Comparison of ENCODE assay signal across 1 cellular context in genomic region chr11:73597956-73598718, GRCh38.
TF ChIP-seq lines count a peak whose summit lies in the region.

Gene FAM168A (minus strand): TSS chr11:73598112. CDS start chr11:73468474, 129,638 bp downstream.

TF ChIP-seq in HEK293, 187 proteins besides CTCF, POLR2A, EP300 and RAD21 (continued from another document and continues in another):
- TF ChIP-seq ZNF677 (tag by site-specific recombination; IDR thresholded peaks at IDR 0.05) (no peak), MZF1 (tag by site-specific recombination; IDR thresholded peaks at IDR 0.05; ENCODE audit: borderline replicate concordance) (no peak; the same call in 1 of the 2 replicates), GFI1B (tag by site-specific recombination; IDR thresholded peaks at IDR 0.05) (no peak), GLIS2 (tag by site-specific recombination; IDR thresholded peaks at IDR 0.05) (peak; percentile 90), ZNF114 (tag by site-specific recombination; IDR thresholded peaks at IDR 0.05) (no peak), BCL6B (tag by site-specific recombination; IDR thresholded peaks at IDR 0.05) (no peak), ZSCAN16 (tag by site-specific recombination; IDR thresholded peaks at IDR 0.05) (no peak), ZBTB10 (tag by site-specific recombination; IDR thresholded peaks at IDR 0.05) (peak; percentile 61; the same call in 1 of the 2 replicates), YY1 (tag by site-specific recombination; IDR thresholded peaks at IDR 0.05) (peak; percentile 63; the same call in 1 of the 2 replicates), ZNF37A (tag by site-specific recombination; IDR thresholded peaks at IDR 0.05) (no peak), ZNF394 (tag by site-specific recombination; IDR thresholded peaks at IDR 0.05; ENCODE audit: borderline replicate concordance) (no peak), ZNF426 (tag by site-specific recombination; IDR thresholded peaks at IDR 0.05) (no peak), WT1 (tag by site-specific recombination; IDR thresholded peaks at IDR 0.05) (peak; percentile 21; the same call in 1 of the 2 replicates), ZNF843 (tag by site-specific recombination; IDR thresholded peaks at IDR 0.05) (peak; percentile 53; the same call in 1 of the 2 replicates), ZNF521 (tag by site-specific recombination; IDR thresholded peaks at IDR 0.05) (no peak), ZNF510 (tag by site-specific recombination; IDR thresholded peaks at IDR 0.05; ENCODE audit: insufficient replicate concordance) (no peak), ZBTB44 (tag by site-specific recombination; IDR thresholded peaks at IDR 0.05) (no peak), ZNF473 (tag by site-specific recombination; IDR thresholded peaks at IDR 0.05) (no peak), ZFHX2 (tag by site-specific recombination; conservative IDR thresholded peaks at IDR 0.05) (peak; percentile 88), ZNF362 (tag by site-specific recombination; IDR thresholded peaks at IDR 0.05) (no peak), ZNF48 (tag by site-specific recombination; IDR thresholded peaks at IDR 0.05) (no peak), HOXC10 (CRISPR knock-in tag; IDR thresholded peaks at IDR 0.05) (no peak), ZFP41 (tag by site-specific recombination; IDR thresholded peaks at IDR 0.05; ENCODE audit: borderline replicate concordance) (no peak), PATZ1 (tag by site-specific recombination; IDR thresholded peaks at IDR 0.05) (peak; percentile 95), GLI2 (tag by site-specific recombination; IDR thresholded peaks at IDR 0.05; ENCODE audit: borderline replicate concordance, low read depth) (no peak), ZNF274 (IDR thresholded peaks at IDR 0.05; ENCODE audit: low read length) (no peak), ZNF274 (tag by site-specific recombination; IDR thresholded peaks at IDR 0.05; ENCODE audit: borderline replicate concordance) (no peak), ZNF19 (tag by site-specific recombination; IDR thresholded peaks at IDR 0.05; ENCODE audit: low read depth) (no peak), ZNF621 (tag by site-specific recombination; IDR thresholded peaks at IDR 0.05) (no peak), ZNF792 (tag by site-specific recombination; IDR thresholded peaks at IDR 0.05) (no peak), ZNF280D (tag by site-specific recombination; IDR thresholded peaks at IDR 0.05) (no peak), ZFP3 (tag by site-specific recombination; IDR thresholded peaks at IDR 0.05; ENCODE audit: low read depth) (peak; percentile 69; the same call in 1 of the 2 replicates), KLF7 (tag by site-specific recombination; IDR thresholded peaks at IDR 0.05; ENCODE audit: borderline replicate concordance) (peak; percentile 98), RBAK (tag by site-specific recombination; IDR thresholded peaks at IDR 0.05) (no peak), ZSCAN18 (tag by site-specific recombination; IDR thresholded peaks at IDR 0.05) (no peak), AEBP2 (tag by site-specific recombination; IDR thresholded peaks at IDR 0.05; ENCODE audit: borderline replicate concordance) (no peak), ZNF560 (tag by site-specific recombination; IDR thresholded peaks at IDR 0.05; ENCODE audit: borderline replicate concordance) (no peak), YY2 (tag by site-specific recombination; IDR thresholded peaks at IDR 0.05) (peak; percentile 37; the same call in 1 of the 2 replicates), TCF7L2 (IDR thresholded peaks at IDR 0.05; ENCODE audit: borderline replicate concordance, low read depth, low read length) (no peak), ZNF354C (tag by site-specific recombination; IDR thresholded peaks at IDR 0.05; ENCODE audit: borderline replicate concordance, low read depth) (no peak), ZNF423 (tag by site-specific recombination; IDR thresholded peaks at IDR 0.05) (peak; percentile 39; the same call in 1 of the 2 replicates), EGR2 (tag by site-specific recombination; IDR thresholded peaks at IDR 0.05; ENCODE audit: low read depth) (peak; percentile 84), ZSCAN4 (tag by site-specific recombination; IDR thresholded peaks at IDR 0.05) (peak; percentile 62; the same call in 1 of the 2 replicates), SP3 (tag by site-specific recombination; IDR thresholded peaks at IDR 0.05) (peak; percentile 89), ZBTB6 (tag by site-specific recombination; IDR thresholded peaks at IDR 0.05) (no peak), ZNF146 (tag by site-specific recombination; IDR thresholded peaks at IDR 0.05) (0 out of 2 replicates have a peak, but pooled peaks have one; percentile 13)
